26 cellular contexts compared by ENCODE assay signal in the genomic region with DNA sequence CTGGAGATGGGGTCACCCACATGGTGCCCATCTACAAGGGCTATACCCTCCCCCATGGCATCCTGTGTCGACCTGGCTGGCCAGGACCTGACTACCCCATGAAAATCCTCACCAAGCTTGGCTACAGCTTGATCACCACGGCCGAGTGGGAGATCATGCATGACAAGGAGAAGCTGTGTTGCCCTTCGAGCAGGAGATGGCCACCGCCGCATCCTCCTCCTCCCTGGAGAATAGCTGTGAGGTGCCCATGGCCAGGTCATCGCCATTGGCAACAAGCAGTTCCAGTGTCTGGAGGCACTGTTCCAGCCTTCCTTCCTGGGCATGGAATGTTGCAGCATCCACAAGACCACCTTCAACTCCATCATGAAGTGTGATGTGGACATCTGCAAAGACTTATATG.
"Had no signal": no experiment of that assay in that cellular context is flagged by ENCODE, and none has a peak within 500 bp of the region (broad histone marks: within the 10 kb centered on the region; RNA-seq: fewer than 3 reads in every experiment).

No MANE protein-coding gene starts in this region.

- H3K4me3 Mint-ChIP-seq: naive thymus-derived CD8-positive, alpha-beta T cell; stimulated activated effector memory CD8-positive, alpha-beta T cell treated with anti-CD3 and anti-CD28 coated beads, Interleukin-12 subunit alpha, Interleukin-12 subunit beta, amount 100 ng/mL, for 72 hours; stimulated activated naive CD8-positive, alpha-beta T cell treated with anti-CD3 and anti-CD28 coated beads, Interleukin-15, Interleukin-2, amounts not matched to agents 100 ng/mL and 50 ng/mL, for 24 hours had no signal

- DNase-seq: hippocampal formation; kidney; left colon; left lung; lower lobe of right lung; mammary epithelial cell; mesenchymal stem cell; naive thymus-derived CD8-positive, alpha-beta T cell; occipital lobe; ovary; retina; right cardiac atrium; stimulated activated CD4-positive, alpha-beta T cell treated with anti-CD3 and anti-CD28 coated beads, Interleukin-12 subunit alpha, Interleukin-12 subunit beta, amount 100 ng/mL, for 4 hours; stimulated activated CD4-positive, alpha-beta T cell treated with anti-CD3 and anti-CD28 coated beads, Interleukin-15, amount 100 ng/mL, for 24 hours; stimulated activated CD4-positive, alpha-beta T cell treated with anti-CD3 and anti-CD28 coated beads, Interleukin-2, amount 100 ng/mL, for 24 hours; stimulated activated CD4-positive, alpha-beta T cell treated with anti-CD3 and anti-CD28 coated beads, Interleukin-4, amount 100 ng/mL, for 1 hour; stimulated activated naive CD4-positive, alpha-beta T cell; tibial artery; upper lobe of left lung had no signal

- H3K27ac Mint-ChIP-seq: naive thymus-derived CD8-positive, alpha-beta T cell; nephron; stimulated activated effector memory CD8-positive, alpha-beta T cell treated with anti-CD3 and anti-CD28 coated beads, Interleukin-12 subunit alpha, Interleukin-12 subunit beta, amount 100 ng/mL, for 72 hours; stimulated activated naive CD8-positive, alpha-beta T cell treated with anti-CD3 and anti-CD28 coated beads, Interleukin-15, Interleukin-2, amounts not matched to agents 100 ng/mL and 50 ng/mL, for 24 hours had no signal

- H3K9me3 ChIP-seq: left lung, lower lobe of right lung, ovary, prostate gland, suprapubic skin, thoracic aorta, tibial artery, upper lobe of left lung had no signal

- H3K27me3 ChIP-seq: left lung, ovary, suprapubic skin, tibial artery, upper lobe of left lung had no signal

- H3K27me3 Mint-ChIP-seq: naive thymus-derived CD8-positive, alpha-beta T cell; stimulated activated naive CD8-positive, alpha-beta T cell treated with anti-CD3 and anti-CD28 coated beads, Interleukin-15, Interleukin-2, amounts not matched to agents 100 ng/mL and 50 ng/mL, for 24 hours had no signal

- H3K4me1 Mint-ChIP-seq: nephron had no signal

- H3K9me3 Mint-ChIP-seq: naive thymus-derived CD8-positive, alpha-beta T cell; nephron; stimulated activated effector memory CD8-positive, alpha-beta T cell treated with anti-CD3 and anti-CD28 coated beads, Interleukin-12 subunit alpha, Interleukin-12 subunit beta, amount 100 ng/mL, for 72 hours; stimulated activated naive CD8-positive, alpha-beta T cell treated with anti-CD3 and anti-CD28 coated beads, Interleukin-15, Interleukin-2, amounts not matched to agents 100 ng/mL and 50 ng/mL, for 24 hours had no signal

- H3K36me3 ChIP-seq: ovary, prostate gland had no signal

- H3K4me3 ChIP-seq: left lung, lower lobe of right lung, ovary, prostate gland, skin epidermis, suprapubic skin, thoracic aorta, tibial artery, upper lobe of left lung had no signal

- H3K27ac ChIP-seq: left lung, lower lobe of right lung, ovary, prostate gland, skin epidermis, suprapubic skin, thoracic aorta, tibial artery, upper lobe of left lung had no signal

- H3K4me1 ChIP-seq: prostate gland had no signal
